In genomic region chr14:23550827-23551265, GRCh38 we compare ENCODE assay signal across 8 cellular contexts. TPM values are rescaled to one million over a fixed set of nuclear protein-coding genes. Genes with fewer than 3 reads are reported as not detected.
DNase-seq lines count a peak whose midpoint lies in the region; ATAC-seq and TF ChIP-seq lines count a peak whose summit lies in the region.

No MANE protein-coding gene starts in this region.

- DNase-seq in AG10803 (ENCODE audit: low read depth), result no peak
- no peak for DNase-seq in Karpas-422
- peak in 3 of 10 donors; percentile 33 to 57 (median 42) for DNase-seq in dorsolateral prefrontal cortex
- no peak for DNase-seq in T-helper 9 cell
- no peak for DNase-seq in germinal center (ENCODE audit: low spot score)
- DNase-seq in RKO (ENCODE audit: low spot score), result no peak

- no peak for TF ChIP-seq CTCF in AG10803 (conservative IDR thresholded peaks at IDR 0.05; ENCODE audit: low read length)
- TF ChIP-seq CTCF in dorsolateral prefrontal cortex (IDR thresholded peaks at IDR 0.05 in 54 of 56, conservative IDR thresholded peaks at IDR 0.05 in 2 of 56; ENCODE audit: low read depth in 1 of 56, partially characterized antibody in 56 of 56), result no peak

- H3K9ac ChIP-seq in Karpas-422 (ENCODE audit: low read length) (peak overlapping the region; percentile 73), muscle layer of colon (ENCODE audit: low read length) (no peak overlapping the region)

- H3K4me3 ChIP-seq in AG10803 (ENCODE audit: low read length) (peak overlapping the region; percentile 68), Karpas-422 (ENCODE audit: low read length) (peak overlapping the region; percentile 79), dorsolateral prefrontal cortex (peak overlapping the region; percentile 60 to 86 (median 74)), muscle layer of colon (ENCODE audit: low read depth in 1 of 2, low read length in 2 of 2) (peak overlapping the region; percentile 82 to 88)

- H3K9me2 ChIP-seq in Karpas-422 (replicated peaks; ENCODE audit: insufficient read depth, low read length), result no peaks in the 10 kb centered on the region

- peak overlapping the region; percentile 83 for H3K4me2 ChIP-seq in Karpas-422 (ENCODE audit: low read depth, low read length, poor library complexity, severe bottlenecking)

- H2AFZ ChIP-seq in Karpas-422 (ENCODE audit: low read length), result peak overlapping the region; percentile 98

- H3K4me1 ChIP-seq in Karpas-422 (ENCODE audit: low read length), result peaks cover 26% of the 10 kb centered on the region
- peaks cover 6% of the 10 kb centered on the region for H3K4me1 ChIP-seq in muscle layer of colon (ENCODE audit: insufficient read depth, low read length)

- H3K36me3 ChIP-seq in Karpas-422 (ENCODE audit: insufficient read depth, low read length) (no peaks in the 10 kb centered on the region), muscle layer of colon (ENCODE audit: insufficient read depth, low read length) (no peaks in the 10 kb centered on the region)

- intact Hi-C loops in dorsolateral prefrontal cortex (cut with DNase I), result loop anchor here in 1 of 2 donors (2.0 kb wide), 1 partner anchor 38 kb away; no protein-coding TSS in a partner anchor

- H3K9me3 ChIP-seq in Karpas-422 (ENCODE audit: low read length) (no peaks in the 10 kb centered on the region), muscle layer of colon (ENCODE audit: low read length) (no peaks in the 10 kb centered on the region)

- no peaks in the 10 kb centered on the region for H4K20me1 ChIP-seq in Karpas-422 (ENCODE audit: insufficient read depth, low read depth, low read length)

- H3K27me3 ChIP-seq in Karpas-422 (ENCODE audit: low read length) (no peaks in the 10 kb centered on the region), dorsolateral prefrontal cortex (no peaks in the 10 kb centered on the region), muscle layer of colon (ENCODE audit: control insufficient read depth in 1 of 2, insufficient read depth in 2 of 2, low read length in 2 of 2) (no peaks in the 10 kb centered on the region)

- H3K27ac ChIP-seq in Karpas-422 (ENCODE audit: low read length) (no peak overlapping the region), dorsolateral prefrontal cortex (peak overlapping the region in 58 of 59 donors; percentile 1 to 95 (median 89)), muscle layer of colon (ENCODE audit: low read depth, low read length) (peak overlapping the region; percentile 76)

- no peak for ATAC-seq in HG02840 (IDR thresholded peaks at IDR 0.05; ENCODE audit: low FRiP score, unreplicated experiment)

- 0 out of 2 replicates have a peak, but pooled peaks cover 4% of the 10 kb centered on the region for H3K79me2 ChIP-seq in Karpas-422 (ENCODE audit: low read length)

RNA-seq across cellular contexts. Expression of gene ZFHX2, which starts 0.7 kb away (rescaled TPM):
- 0.07 and 0.32 TPM in 2 replicates for total RNA-seq in Karpas-422 (2014; rRNA removed; shearing (Covaris generic); ENCODE audit: low replicate concordance)
- total RNA-seq in dorsolateral prefrontal cortex, result 10 to 100 TPM; 11.8 to 39.5 (median 21.5) TPM

RNA-seq across cellular contexts. Expression of gene THTPA, which starts 5.2 kb away (rescaled TPM):
- total RNA-seq in Karpas-422 (2014; rRNA removed; shearing (Covaris generic); ENCODE audit: low replicate concordance), result 16.2 and 57.5 TPM in 2 replicates
- total RNA-seq in dorsolateral prefrontal cortex, result 10 to 100 TPM; 20.2 to 54.1 (median 34.9) TPM

RNA-seq across cellular contexts. Expression of gene AP1G2, which starts 16.7 kb away (rescaled TPM):
- total RNA-seq in Karpas-422 (2014; rRNA removed; shearing (Covaris generic); ENCODE audit: low replicate concordance), result 207 and 248 TPM in 2 replicates
- 100 to 1,000 TPM in 99 of 120 experiments, 10 to 100 TPM in 21; 48.8 to 291 (median 147) TPM for total RNA-seq in dorsolateral prefrontal cortex

RNA-seq across cellular contexts. Expression of gene JPH4, which starts 27.7 kb away (rescaled TPM):
- total RNA-seq in Karpas-422 (2014; rRNA removed; shearing (Covaris generic); ENCODE audit: low replicate concordance), result 0.29 TPM in 1 of 2 replicates, not detected in the other
- total RNA-seq in dorsolateral prefrontal cortex, result 100 to 1,000 TPM in 119 of 120 experiments, 10 to 100 TPM in 1; 61.3 to 302 (median 213) TPM
